Comparison of ENCODE assay signal across 4 cellular contexts in genomic region chrX:73819864-73820558, GRCh38. TPM values are rescaled to one million over a fixed set of nuclear protein-coding genes. Genes with fewer than 3 reads are reported as not detected.
"Had no signal": no experiment of that assay in that cellular context is flagged by ENCODE, and none has a peak within 500 bp of the region (broad histone marks: within the 10 kb centered on the region; RNA-seq: fewer than 3 reads in every experiment).

No MANE protein-coding gene starts in this region.

RNA-seq across cellular contexts. Expression of gene XIST, which starts 32.5 kb away (rescaled TPM):
- total RNA-seq: GM23248, H4, H7, HFFc6 had no signal
